In genomic region chrX:40891798-40892197, GRCh38 we compare ENCODE assay signal across 1 cellular context.
TF ChIP-seq lines count a peak whose summit lies in the region.

No MANE protein-coding gene starts in this region.

TF ChIP-seq in SK-N-SH treated with all-trans-retinoic acid at 6 μM for 48 hours, 23 proteins besides CTCF, POLR2A, EP300 and RAD21:
- TF ChIP-seq, protein P1, sequence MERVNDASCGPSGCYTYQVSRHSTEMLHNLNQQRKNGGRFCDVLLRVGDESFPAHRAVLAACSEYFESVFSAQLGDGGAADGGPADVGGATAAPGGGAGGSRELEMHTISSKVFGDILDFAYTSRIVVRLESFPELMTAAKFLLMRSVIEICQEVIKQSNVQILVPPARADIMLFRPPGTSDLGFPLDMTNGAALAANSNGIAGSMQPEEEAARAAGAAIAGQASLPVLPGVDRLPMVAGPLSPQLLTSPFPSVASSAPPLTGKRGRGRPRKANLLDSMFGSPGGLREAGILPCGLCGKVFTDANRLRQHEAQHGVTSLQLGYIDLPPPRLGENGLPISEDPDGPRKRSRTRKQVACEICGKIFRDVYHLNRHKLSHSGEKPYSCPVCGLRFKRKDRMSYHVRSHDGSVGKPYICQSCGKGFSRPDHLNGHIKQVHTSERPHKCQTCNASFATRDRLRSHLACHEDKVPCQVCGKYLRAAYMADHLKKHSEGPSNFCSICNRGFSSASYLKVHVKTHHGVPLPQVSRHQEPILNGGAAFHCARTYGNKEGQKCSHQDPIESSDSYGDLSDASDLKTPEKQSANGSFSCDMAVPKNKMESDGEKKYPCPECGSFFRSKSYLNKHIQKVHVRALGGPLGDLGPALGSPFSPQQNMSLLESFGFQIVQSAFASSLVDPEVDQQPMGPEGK (CRISPR knock-in tag; IDR thresholded peaks at IDR 0.05; ENCODE audit: borderline replicate concordance) = no peak
- TF ChIP-seq GLIS3 (CRISPR knock-in tag; IDR thresholded peaks at IDR 0.05) (no peak), ESRRG (CRISPR knock-in tag; IDR thresholded peaks at IDR 0.05) (no peak), ZFP3 (CRISPR knock-in tag; IDR thresholded peaks at IDR 0.05) (no peak), ZC3H10 (CRISPR knock-in tag; IDR thresholded peaks at IDR 0.05) (no peak), SNAI2 (CRISPR knock-in tag; IDR thresholded peaks at IDR 0.05) (no peak), TOX (CRISPR knock-in tag; IDR thresholded peaks at IDR 0.05; ENCODE audit: borderline replicate concordance) (no peak), ZNF8 (CRISPR knock-in tag; IDR thresholded peaks at IDR 0.05) (no peak), ISL1 (CRISPR knock-in tag; IDR thresholded peaks at IDR 0.05) (no peak), BACH2 (CRISPR knock-in tag; IDR thresholded peaks at IDR 0.05; ENCODE audit: borderline replicate concordance) (no peak), ARNTL (CRISPR knock-in tag; IDR thresholded peaks at IDR 0.05; ENCODE audit: borderline replicate concordance, low read depth) (no peak), RARB (CRISPR knock-in tag; IDR thresholded peaks at IDR 0.05) (no peak)
TF ChIP-seq in SK-N-SH treated with all-trans-retinoic acid at 6 μM for 48 hours: peak in this region for 0.
